Comparison of ENCODE assay signal across 17 cellular contexts in genomic region chr17:45871718-45872117, GRCh38. TPM values are rescaled to one million over a fixed set of nuclear protein-coding genes. Genes with fewer than 3 reads are reported as not detected.
DNase-seq lines count a peak whose midpoint lies in the region; ATAC-seq and FAIRE-seq lines count a peak whose summit lies in the region.
"Had no signal": no experiment of that assay in that cellular context is flagged by ENCODE, and none has a peak within 500 bp of the region (broad histone marks: within the 10 kb centered on the region; RNA-seq: fewer than 3 reads in every experiment).

No MANE protein-coding gene starts in this region.

- peak; percentile 16 for FAIRE-seq in HTR-8/SVneo (lab: Jason Lieb, UNC)
- FAIRE-seq: A549, GM12878, GM18507 had no signal

- peaks cover 15% of the 10 kb centered on the region for H3K4me1 Mint-ChIP-seq in activated CD4-positive, alpha-beta memory T cell treated with anti-CD3 and anti-CD28 coated beads for 36 hours (ENCODE audit: low read depth)
- H3K4me1 Mint-ChIP-seq in activated CD4-positive, alpha-beta memory T cell treated with anti-CD3 and anti-CD28 coated beads, Interleukin-2, amount 10 ng/mL, durations not matched to agents 7 days and 5 days, result peaks cover 26% of the 10 kb centered on the region
- H3K4me1 Mint-ChIP-seq in activated naive CD8-positive, alpha-beta T cell treated with anti-CD3 and anti-CD28 coated beads for 36 hours, result peaks cover 14% of the 10 kb centered on the region
- peaks cover 28% of the 10 kb centered on the region for H3K4me1 Mint-ChIP-seq in stimulated activated effector memory CD8-positive, alpha-beta T cell treated with anti-CD3 and anti-CD28 coated beads, Interleukin-12 subunit alpha, Interleukin-12 subunit beta, amount 100 ng/mL, for 72 hours

- H3K27ac Mint-ChIP-seq in activated CD4-positive, alpha-beta memory T cell treated with anti-CD3 and anti-CD28 coated beads for 36 hours, result no peak overlapping the region
- H3K27ac Mint-ChIP-seq in activated CD4-positive, alpha-beta memory T cell treated with anti-CD3 and anti-CD28 coated beads, Interleukin-2, amount 10 ng/mL, durations not matched to agents 7 days and 5 days, result no peak overlapping the region
- peak overlapping the region; percentile 39 for H3K27ac Mint-ChIP-seq in activated naive CD8-positive, alpha-beta T cell treated with anti-CD3 and anti-CD28 coated beads for 36 hours
- H3K27ac Mint-ChIP-seq in stimulated activated effector memory CD8-positive, alpha-beta T cell treated with anti-CD3 and anti-CD28 coated beads, Interleukin-12 subunit alpha, Interleukin-12 subunit beta, amount 100 ng/mL, for 72 hours, result no peak overlapping the region
- H3K27ac Mint-ChIP-seq: CD4-positive, alpha-beta memory T cell; GM23338 had no signal

- peaks cover 2% of the 10 kb centered on the region for H3K27me3 Mint-ChIP-seq in activated CD4-positive, alpha-beta memory T cell treated with anti-CD3 and anti-CD28 coated beads for 36 hours
- H3K27me3 Mint-ChIP-seq in activated CD4-positive, alpha-beta memory T cell treated with anti-CD3 and anti-CD28 coated beads, Interleukin-2, amount 10 ng/mL, durations not matched to agents 7 days and 5 days, result peaks cover 9% of the 10 kb centered on the region
- H3K27me3 Mint-ChIP-seq in activated naive CD8-positive, alpha-beta T cell treated with anti-CD3 and anti-CD28 coated beads for 36 hours, result peaks cover 8% of the 10 kb centered on the region

- intact Hi-C loops in activated CD4-positive, alpha-beta memory T cell treated with anti-CD3 and anti-CD28 coated beads for 36 hours (cut with micrococcal nuclease), result no loop called here

- no peaks in the 10 kb centered on the region for H3K36me3 Mint-ChIP-seq in activated CD4-positive, alpha-beta memory T cell treated with anti-CD3 and anti-CD28 coated beads for 36 hours
- H3K36me3 Mint-ChIP-seq in activated CD4-positive, alpha-beta memory T cell treated with anti-CD3 and anti-CD28 coated beads, Interleukin-2, amount 10 ng/mL, durations not matched to agents 7 days and 5 days (ENCODE audit: low read depth), result no peaks in the 10 kb centered on the region
- H3K36me3 Mint-ChIP-seq in activated naive CD8-positive, alpha-beta T cell treated with anti-CD3 and anti-CD28 coated beads for 36 hours, result no peaks in the 10 kb centered on the region
- H3K36me3 Mint-ChIP-seq in stimulated activated effector memory CD8-positive, alpha-beta T cell treated with anti-CD3 and anti-CD28 coated beads, Interleukin-12 subunit alpha, Interleukin-12 subunit beta, amount 100 ng/mL, for 72 hours, result no peaks in the 10 kb centered on the region
- H3K36me3 Mint-ChIP-seq: CD4-positive, alpha-beta memory T cell had no signal

- peak; percentile 70 for ATAC-seq in stimulated activated effector memory CD8-positive, alpha-beta T cell treated with anti-CD3 and anti-CD28 coated beads, Interleukin-12 subunit alpha, Interleukin-12 subunit beta, amount 100 ng/mL, for 72 hours
- ATAC-seq: A549, GM12878, GM23338 had no signal

- DNase-seq in activated CD4-positive, alpha-beta memory T cell treated with anti-CD3 and anti-CD28 coated beads for 36 hours, result peak; percentile 17
- DNase-seq in activated CD4-positive, alpha-beta memory T cell treated with anti-CD3 and anti-CD28 coated beads, Interleukin-2, amount 10 ng/mL, durations not matched to agents 7 days and 5 days, result no peak
- DNase-seq in HTR-8/SVneo (ENCODE audit: insufficient read length, low spot score) (no peak), NOMO-1 treated with DMSO at 0.1 percent for 48 hours (lab: John Stamatoyannopoulos, UW; ENCODE audit: unreplicated experiment) (no peak), NCI-H2081 treated with DMSO at 0.1 percent for 48 hours (lab: John Stamatoyannopoulos, UW) (no peak)
- DNase-seq in activated naive CD8-positive, alpha-beta T cell treated with anti-CD3 and anti-CD28 coated beads for 36 hours, result no peak
- no peak for DNase-seq in stimulated activated effector memory CD8-positive, alpha-beta T cell treated with anti-CD3 and anti-CD28 coated beads, Interleukin-12 subunit alpha, Interleukin-12 subunit beta, amount 100 ng/mL, for 72 hours (ENCODE audit: low spot score in 2 of 2)
- DNase-seq: BE2C; CD4-positive, alpha-beta memory T cell; DMS79; H7 had no signal

- CTCF ChIA-PET in activated CD4-positive, alpha-beta memory T cell treated with anti-CD3 and anti-CD28 coated beads for 36 hours (lab: Charles Lee), result interaction anchor here (1.1 to 1.4 kb wide), 2 partner anchors 20 to 22 kb away, joined by 3 to 4 read pairs; no protein-coding TSS in a partner anchor
- CTCF ChIA-PET in activated CD4-positive, alpha-beta memory T cell treated with anti-CD3 and anti-CD28 coated beads, Interleukin-2, amount 10 ng/mL, durations not matched to agents 7 days and 5 days (lab: Charles Lee), result interaction anchor here (1.1 kb wide), 1 partner anchor 22 kb away, joined by 3 read pairs; no protein-coding TSS in a partner anchor

- H3K4me3 Mint-ChIP-seq in activated CD4-positive, alpha-beta memory T cell treated with anti-CD3 and anti-CD28 coated beads for 36 hours, result no peak overlapping the region
- H3K4me3 Mint-ChIP-seq in activated CD4-positive, alpha-beta memory T cell treated with anti-CD3 and anti-CD28 coated beads, Interleukin-2, amount 10 ng/mL, durations not matched to agents 7 days and 5 days, result no peak overlapping the region
- H3K4me3 Mint-ChIP-seq in activated naive CD8-positive, alpha-beta T cell treated with anti-CD3 and anti-CD28 coated beads for 36 hours, result no peak overlapping the region
- no peak overlapping the region for H3K4me3 Mint-ChIP-seq in stimulated activated effector memory CD8-positive, alpha-beta T cell treated with anti-CD3 and anti-CD28 coated beads, Interleukin-12 subunit alpha, Interleukin-12 subunit beta, amount 100 ng/mL, for 72 hours
- H3K4me3 Mint-ChIP-seq: CD4-positive, alpha-beta memory T cell; GM23338 had no signal

- POLR2A ChIA-PET in activated CD4-positive, alpha-beta memory T cell treated with anti-CD3 and anti-CD28 coated beads for 36 hours (lab: Charles Lee), result no interaction called here
- POLR2A ChIA-PET in activated CD4-positive, alpha-beta memory T cell treated with anti-CD3 and anti-CD28 coated beads, Interleukin-2, amount 10 ng/mL, durations not matched to agents 7 days and 5 days (lab: Charles Lee), result no interaction called here

- H3K9me3 Mint-ChIP-seq in activated CD4-positive, alpha-beta memory T cell treated with anti-CD3 and anti-CD28 coated beads for 36 hours, result no peaks in the 10 kb centered on the region
- H3K9me3 Mint-ChIP-seq in activated CD4-positive, alpha-beta memory T cell treated with anti-CD3 and anti-CD28 coated beads, Interleukin-2, amount 10 ng/mL, durations not matched to agents 7 days and 5 days, result no peaks in the 10 kb centered on the region
- no peaks in the 10 kb centered on the region for H3K9me3 Mint-ChIP-seq in activated naive CD8-positive, alpha-beta T cell treated with anti-CD3 and anti-CD28 coated beads for 36 hours
- H3K9me3 Mint-ChIP-seq in stimulated activated effector memory CD8-positive, alpha-beta T cell treated with anti-CD3 and anti-CD28 coated beads, Interleukin-12 subunit alpha, Interleukin-12 subunit beta, amount 100 ng/mL, for 72 hours, result no peaks in the 10 kb centered on the region
- H3K9me3 Mint-ChIP-seq: CD4-positive, alpha-beta memory T cell; GM23338 had no signal

RNA-seq across cellular contexts. Expression of gene MAPT, which starts 22.6 kb away (rescaled TPM):
- 1 to 10 TPM; 1.5 to 1.8 TPM for total RNA-seq in activated CD4-positive, alpha-beta memory T cell treated with anti-CD3 and anti-CD28 coated beads for 36 hours
- total RNA-seq in activated CD4-positive, alpha-beta memory T cell treated with anti-CD3 and anti-CD28 coated beads, Interleukin-2, amount 10 ng/mL, durations not matched to agents 7 days and 5 days, result under 1 TPM; 0.15 to 0.70 TPM
- total RNA-seq in activated naive CD8-positive, alpha-beta T cell treated with anti-CD3 and anti-CD28 coated beads for 36 hours, result under 1 TPM; 0.68 to 0.88 TPM

RNA-seq across cellular contexts. Expression of gene SPPL2C, which starts 27.0 kb away (rescaled TPM):
- total RNA-seq in activated CD4-positive, alpha-beta memory T cell treated with anti-CD3 and anti-CD28 coated beads for 36 hours, result not detected
- not detected for total RNA-seq in activated CD4-positive, alpha-beta memory T cell treated with anti-CD3 and anti-CD28 coated beads, Interleukin-2, amount 10 ng/mL, durations not matched to agents 7 days and 5 days
- not detected for total RNA-seq in activated naive CD8-positive, alpha-beta T cell treated with anti-CD3 and anti-CD28 coated beads for 36 hours
- total RNA-seq: CD4-positive, alpha-beta memory T cell; G401; GM12878; H7; HT-29 had no signal
